ENCODE assay signal across 1 cellular context in the genomic region with DNA sequence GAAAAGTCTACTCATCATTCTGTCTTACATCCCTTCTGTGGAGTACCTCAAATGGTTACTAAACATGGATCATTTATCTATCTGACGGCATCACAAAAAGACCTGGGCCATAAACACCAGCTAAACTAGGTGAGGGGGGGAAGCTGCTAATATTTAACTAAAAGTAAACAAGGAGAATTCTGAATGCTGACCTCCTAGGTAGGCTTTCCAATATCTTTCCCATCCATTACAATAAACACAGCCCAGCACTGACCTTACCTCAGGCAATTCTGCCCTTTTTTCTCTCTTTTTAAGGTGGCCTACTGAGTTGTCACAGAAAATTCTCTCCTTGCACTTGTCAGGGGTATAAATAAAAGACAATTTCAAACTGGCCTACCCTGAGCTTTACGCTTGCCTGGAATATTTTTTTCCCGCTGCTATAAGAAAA.
TF ChIP-seq lines count a peak whose summit lies in the region.

No MANE protein-coding gene starts in this region.

TF ChIP-seq in HepG2, 621 proteins besides CTCF, POLR2A, EP300 and RAD21 (continued from another document and continues in another):
- TF ChIP-seq, protein P1, sequence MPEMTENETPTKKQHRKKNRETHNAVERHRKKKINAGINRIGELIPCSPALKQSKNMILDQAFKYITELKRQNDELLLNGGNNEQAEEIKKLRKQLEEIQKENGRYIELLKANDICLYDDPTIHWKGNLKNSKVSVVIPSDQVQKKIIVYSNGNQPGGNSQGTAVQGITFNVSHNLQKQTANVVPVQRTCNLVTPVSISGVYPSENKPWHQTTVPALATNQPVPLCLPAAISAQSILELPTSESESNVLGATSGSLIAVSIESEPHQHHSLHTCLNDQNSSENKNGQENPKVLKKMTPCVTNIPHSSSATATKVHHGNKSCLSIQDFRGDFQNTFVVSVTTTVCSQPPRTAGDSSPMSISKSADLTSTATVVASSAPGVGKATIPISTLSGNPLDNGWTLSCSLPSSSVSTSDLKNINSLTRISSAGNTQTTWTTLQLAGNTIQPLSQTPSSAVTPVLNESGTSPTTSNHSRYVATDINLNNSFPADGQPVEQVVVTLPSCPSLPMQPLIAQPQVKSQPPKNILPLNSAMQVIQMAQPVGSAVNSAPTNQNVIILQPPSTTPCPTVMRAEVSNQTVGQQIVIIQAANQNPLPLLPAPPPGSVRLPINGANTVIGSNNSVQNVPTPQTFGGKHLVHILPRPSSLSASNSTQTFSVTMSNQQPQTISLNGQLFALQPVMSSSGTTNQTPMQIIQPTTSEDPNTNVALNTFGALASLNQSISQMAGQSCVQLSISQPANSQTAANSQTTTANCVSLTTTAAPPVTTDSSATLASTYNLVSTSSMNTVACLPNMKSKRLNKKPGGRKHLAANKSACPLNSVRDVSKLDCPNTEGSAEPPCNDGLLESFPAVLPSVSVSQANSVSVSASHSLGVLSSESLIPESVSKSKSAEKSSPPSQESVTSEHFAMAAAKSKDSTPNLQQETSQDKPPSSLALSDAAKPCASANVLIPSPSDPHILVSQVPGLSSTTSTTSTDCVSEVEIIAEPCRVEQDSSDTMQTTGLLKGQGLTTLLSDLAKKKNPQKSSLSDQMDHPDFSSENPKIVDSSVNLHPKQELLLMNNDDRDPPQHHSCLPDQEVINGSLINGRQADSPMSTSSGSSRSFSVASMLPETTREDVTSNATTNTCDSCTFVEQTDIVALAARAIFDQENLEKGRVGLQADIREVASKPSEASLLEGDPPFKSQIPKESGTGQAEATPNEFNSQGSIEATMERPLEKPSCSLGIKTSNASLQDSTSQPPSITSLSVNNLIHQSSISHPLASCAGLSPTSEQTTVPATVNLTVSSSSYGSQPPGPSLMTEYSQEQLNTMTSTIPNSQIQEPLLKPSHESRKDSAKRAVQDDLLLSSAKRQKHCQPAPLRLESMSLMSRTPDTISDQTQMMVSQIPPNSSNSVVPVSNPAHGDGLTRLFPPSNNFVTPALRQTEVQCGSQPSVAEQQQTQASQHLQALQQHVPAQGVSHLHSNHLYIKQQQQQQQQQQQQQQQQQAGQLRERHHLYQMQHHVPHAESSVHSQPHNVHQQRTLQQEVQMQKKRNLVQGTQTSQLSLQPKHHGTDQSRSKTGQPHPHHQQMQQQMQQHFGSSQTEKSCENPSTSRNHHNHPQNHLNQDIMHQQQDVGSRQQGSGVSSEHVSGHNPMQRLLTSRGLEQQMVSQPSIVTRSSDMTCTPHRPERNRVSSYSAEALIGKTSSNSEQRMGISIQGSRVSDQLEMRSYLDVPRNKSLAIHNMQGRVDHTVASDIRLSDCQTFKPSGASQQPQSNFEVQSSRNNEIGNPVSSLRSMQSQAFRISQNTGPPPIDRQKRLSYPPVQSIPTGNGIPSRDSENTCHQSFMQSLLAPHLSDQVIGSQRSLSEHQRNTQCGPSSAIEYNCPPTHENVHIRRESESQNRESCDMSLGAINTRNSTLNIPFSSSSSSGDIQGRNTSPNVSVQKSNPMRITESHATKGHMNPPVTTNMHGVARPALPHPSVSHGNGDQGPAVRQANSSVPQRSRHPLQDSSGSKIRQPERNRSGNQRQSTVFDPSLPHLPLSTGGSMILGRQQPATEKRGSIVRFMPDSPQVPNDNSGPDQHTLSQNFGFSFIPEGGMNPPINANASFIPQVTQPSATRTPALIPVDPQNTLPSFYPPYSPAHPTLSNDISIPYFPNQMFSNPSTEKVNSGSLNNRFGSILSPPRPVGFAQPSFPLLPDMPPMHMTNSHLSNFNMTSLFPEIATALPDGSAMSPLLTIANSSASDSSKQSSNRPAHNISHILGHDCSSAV (CRISPR knock-in tag; IDR thresholded peaks at IDR 0.05; ENCODE audit: borderline replicate concordance): no peak
- TF ChIP-seq, protein P2, sequence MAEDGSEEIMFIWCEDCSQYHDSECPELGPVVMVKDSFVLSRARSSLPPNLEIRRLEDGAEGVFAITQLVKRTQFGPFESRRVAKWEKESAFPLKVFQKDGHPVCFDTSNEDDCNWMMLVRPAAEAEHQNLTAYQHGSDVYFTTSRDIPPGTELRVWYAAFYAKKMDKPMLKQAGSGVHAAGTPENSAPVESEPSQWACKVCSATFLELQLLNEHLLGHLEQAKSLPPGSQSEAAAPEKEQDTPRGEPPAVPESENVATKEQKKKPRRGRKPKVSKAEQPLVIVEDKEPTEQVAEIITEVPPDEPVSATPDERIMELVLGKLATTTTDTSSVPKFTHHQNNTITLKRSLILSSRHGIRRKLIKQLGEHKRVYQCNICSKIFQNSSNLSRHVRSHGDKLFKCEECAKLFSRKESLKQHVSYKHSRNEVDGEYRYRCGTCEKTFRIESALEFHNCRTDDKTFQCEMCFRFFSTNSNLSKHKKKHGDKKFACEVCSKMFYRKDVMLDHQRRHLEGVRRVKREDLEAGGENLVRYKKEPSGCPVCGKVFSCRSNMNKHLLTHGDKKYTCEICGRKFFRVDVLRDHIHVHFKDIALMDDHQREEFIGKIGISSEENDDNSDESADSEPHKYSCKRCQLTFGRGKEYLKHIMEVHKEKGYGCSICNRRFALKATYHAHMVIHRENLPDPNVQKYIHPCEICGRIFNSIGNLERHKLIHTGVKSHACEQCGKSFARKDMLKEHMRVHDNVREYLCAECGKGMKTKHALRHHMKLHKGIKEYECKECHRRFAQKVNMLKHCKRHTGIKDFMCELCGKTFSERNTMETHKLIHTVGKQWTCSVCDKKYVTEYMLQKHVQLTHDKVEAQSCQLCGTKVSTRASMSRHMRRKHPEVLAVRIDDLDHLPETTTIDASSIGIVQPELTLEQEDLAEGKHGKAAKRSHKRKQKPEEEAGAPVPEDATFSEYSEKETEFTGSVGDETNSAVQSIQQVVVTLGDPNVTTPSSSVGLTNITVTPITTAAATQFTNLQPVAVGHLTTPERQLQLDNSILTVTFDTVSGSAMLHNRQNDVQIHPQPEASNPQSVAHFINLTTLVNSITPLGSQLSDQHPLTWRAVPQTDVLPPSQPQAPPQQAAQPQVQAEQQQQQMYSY (CRISPR knock-in tag; IDR thresholded peaks at IDR 0.05): no peak
- TF ChIP-seq KDM6A (CRISPR knock-in tag; IDR thresholded peaks at IDR 0.05; ENCODE audit: low read depth) (peak; percentile 75), MED1 (CRISPR knock-in tag; IDR thresholded peaks at IDR 0.05) (peak; percentile 6; the same call in 1 of the 2 replicates), ZNF562 (CRISPR knock-in tag; IDR thresholded peaks at IDR 0.05; ENCODE audit: borderline replicate concordance) (no peak), GTF2F1 (IDR thresholded peaks at IDR 0.05; ENCODE audit: low read length) (no peak), HHEX (CRISPR knock-in tag; IDR thresholded peaks at IDR 0.05) (no peak), TCF7L2 (IDR thresholded peaks at IDR 0.05; ENCODE audit: low read depth, low read length) (no peak), PLRG1 (conservative IDR thresholded peaks at IDR 0.05) (no peak), ZNF761 (CRISPR knock-in tag; conservative IDR thresholded peaks at IDR 0.05) (no peak), CREM (IDR thresholded peaks at IDR 0.05) (peak; percentile 46), CREM (CRISPR knock-in tag; IDR thresholded peaks at IDR 0.05) (no peak), SAP130 (CRISPR knock-in tag; IDR thresholded peaks at IDR 0.05; ENCODE audit: low read depth) (peak; percentile 13; the same call in 1 of the 2 replicates), REL (CRISPR knock-in tag; conservative IDR thresholded peaks at IDR 0.05) (no peak), POGZ (CRISPR knock-in tag; IDR thresholded peaks at IDR 0.05) (no peak), MXD4 (CRISPR knock-in tag; IDR thresholded peaks at IDR 0.05) (0 out of 2 replicates have a peak, but pooled peaks have one; percentile 29), RFX1 (IDR thresholded peaks at IDR 0.05) (no peak), ATF7 (IDR thresholded peaks at IDR 0.05) (no peak), ATF7 (CRISPR knock-in tag; IDR thresholded peaks at IDR 0.05) (no peak), ZFX (CRISPR knock-in tag; IDR thresholded peaks at IDR 0.05; ENCODE audit: low read depth) (0 out of 2 replicates have a peak, but pooled peaks have one; percentile 9), CC2D1A (CRISPR knock-in tag; IDR thresholded peaks at IDR 0.05) (no peak), ZNF550 (CRISPR knock-in tag; IDR thresholded peaks at IDR 0.05; ENCODE audit: borderline replicate concordance) (no peak), SNRNP70 (IDR thresholded peaks at IDR 0.05; ENCODE audit: low read depth, low read length) (no peak), HOXD1 (CRISPR knock-in tag; IDR thresholded peaks at IDR 0.05) (no peak), TMF1 (CRISPR knock-in tag; IDR thresholded peaks at IDR 0.05; ENCODE audit: low read depth) (no peak), PHF20 (CRISPR knock-in tag; IDR thresholded peaks at IDR 0.05) (no peak), ZZZ3 (CRISPR knock-in tag; IDR thresholded peaks at IDR 0.05; ENCODE audit: borderline replicate concordance) (no peak)
- TF ChIP-seq, protein P3, sequence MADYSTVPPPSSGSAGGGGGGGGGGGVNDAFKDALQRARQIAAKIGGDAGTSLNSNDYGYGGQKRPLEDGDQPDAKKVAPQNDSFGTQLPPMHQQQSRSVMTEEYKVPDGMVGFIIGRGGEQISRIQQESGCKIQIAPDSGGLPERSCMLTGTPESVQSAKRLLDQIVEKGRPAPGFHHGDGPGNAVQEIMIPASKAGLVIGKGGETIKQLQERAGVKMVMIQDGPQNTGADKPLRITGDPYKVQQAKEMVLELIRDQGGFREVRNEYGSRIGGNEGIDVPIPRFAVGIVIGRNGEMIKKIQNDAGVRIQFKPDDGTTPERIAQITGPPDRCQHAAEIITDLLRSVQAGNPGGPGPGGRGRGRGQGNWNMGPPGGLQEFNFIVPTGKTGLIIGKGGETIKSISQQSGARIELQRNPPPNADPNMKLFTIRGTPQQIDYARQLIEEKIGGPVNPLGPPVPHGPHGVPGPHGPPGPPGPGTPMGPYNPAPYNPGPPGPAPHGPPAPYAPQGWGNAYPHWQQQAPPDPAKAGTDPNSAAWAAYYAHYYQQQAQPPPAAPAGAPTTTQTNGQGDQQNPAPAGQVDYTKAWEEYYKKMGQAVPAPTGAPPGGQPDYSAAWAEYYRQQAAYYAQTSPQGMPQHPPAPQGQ (CRISPR knock-in tag; IDR thresholded peaks at IDR 0.05; ENCODE audit: borderline replicate concordance): no peak
- TF ChIP-seq, protein P4, sequence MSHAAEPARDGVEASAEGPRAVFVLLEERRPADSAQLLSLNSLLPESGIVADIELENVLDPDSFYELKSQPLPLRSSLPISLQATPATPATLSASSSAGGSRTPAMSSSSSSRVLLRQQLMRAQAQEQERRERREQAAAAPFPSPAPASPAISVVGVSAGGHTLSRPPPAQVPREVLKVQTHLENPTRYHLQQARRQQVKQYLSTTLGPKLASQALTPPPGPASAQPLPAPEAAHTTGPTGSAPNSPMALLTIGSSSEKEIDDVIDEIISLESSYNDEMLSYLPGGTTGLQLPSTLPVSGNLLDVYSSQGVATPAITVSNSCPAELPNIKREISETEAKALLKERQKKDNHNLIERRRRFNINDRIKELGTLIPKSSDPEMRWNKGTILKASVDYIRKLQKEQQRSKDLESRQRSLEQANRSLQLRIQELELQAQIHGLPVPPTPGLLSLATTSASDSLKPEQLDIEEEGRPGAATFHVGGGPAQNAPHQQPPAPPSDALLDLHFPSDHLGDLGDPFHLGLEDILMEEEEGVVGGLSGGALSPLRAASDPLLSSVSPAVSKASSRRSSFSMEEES (CRISPR knock-in tag; IDR thresholded peaks at IDR 0.05): no peak
- TF ChIP-seq, protein P5, sequence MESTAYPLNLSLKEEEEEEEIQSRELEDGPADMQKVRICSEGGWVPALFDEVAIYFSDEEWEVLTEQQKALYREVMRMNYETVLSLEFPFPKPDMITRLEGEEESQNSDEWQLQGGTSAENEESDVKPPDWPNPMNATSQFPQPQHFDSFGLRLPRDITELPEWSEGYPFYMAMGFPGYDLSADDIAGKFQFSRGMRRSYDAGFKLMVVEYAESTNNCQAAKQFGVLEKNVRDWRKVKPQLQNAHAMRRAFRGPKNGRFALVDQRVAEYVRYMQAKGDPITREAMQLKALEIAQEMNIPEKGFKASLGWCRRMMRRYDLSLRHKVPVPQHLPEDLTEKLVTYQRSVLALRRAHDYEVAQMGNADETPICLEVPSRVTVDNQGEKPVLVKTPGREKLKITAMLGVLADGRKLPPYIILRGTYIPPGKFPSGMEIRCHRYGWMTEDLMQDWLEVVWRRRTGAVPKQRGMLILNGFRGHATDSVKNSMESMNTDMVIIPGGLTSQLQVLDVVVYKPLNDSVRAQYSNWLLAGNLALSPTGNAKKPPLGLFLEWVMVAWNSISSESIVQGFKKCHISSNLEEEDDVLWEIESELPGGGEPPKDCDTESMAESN (CRISPR knock-in tag; conservative IDR thresholded peaks at IDR 0.05): no peak
- TF ChIP-seq, protein P6, sequence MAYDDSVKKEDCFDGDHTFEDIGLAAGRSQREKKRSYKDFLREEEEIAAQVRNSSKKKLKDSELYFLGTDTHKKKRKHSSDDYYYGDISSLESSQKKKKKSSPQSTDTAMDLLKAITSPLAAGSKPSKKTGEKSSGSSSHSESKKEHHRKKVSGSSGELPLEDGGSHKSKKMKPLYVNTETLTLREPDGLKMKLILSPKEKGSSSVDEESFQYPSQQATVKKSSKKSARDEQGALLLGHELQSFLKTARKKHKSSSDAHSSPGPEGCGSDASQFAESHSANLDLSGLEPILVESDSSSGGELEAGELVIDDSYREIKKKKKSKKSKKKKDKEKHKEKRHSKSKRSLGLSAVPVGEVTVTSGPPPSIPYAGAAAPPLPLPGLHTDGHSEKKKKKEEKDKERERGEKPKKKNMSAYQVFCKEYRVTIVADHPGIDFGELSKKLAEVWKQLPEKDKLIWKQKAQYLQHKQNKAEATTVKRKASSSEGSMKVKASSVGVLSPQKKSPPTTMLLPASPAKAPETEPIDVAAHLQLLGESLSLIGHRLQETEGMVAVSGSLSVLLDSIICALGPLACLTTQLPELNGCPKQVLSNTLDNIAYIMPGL (CRISPR knock-in tag; IDR thresholded peaks at IDR 0.05; ENCODE audit: borderline replicate concordance in 1 of 2, low read depth in 1 of 2): no peak
- TF ChIP-seq, protein P7, sequence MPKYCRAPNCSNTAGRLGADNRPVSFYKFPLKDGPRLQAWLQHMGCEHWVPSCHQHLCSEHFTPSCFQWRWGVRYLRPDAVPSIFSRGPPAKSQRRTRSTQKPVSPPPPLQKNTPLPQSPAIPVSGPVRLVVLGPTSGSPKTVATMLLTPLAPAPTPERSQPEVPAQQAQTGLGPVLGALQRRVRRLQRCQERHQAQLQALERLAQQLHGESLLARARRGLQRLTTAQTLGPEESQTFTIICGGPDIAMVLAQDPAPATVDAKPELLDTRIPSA (CRISPR knock-in tag; IDR thresholded peaks at IDR 0.05; ENCODE audit: borderline replicate concordance): no peak
- TF ChIP-seq, protein P8, sequence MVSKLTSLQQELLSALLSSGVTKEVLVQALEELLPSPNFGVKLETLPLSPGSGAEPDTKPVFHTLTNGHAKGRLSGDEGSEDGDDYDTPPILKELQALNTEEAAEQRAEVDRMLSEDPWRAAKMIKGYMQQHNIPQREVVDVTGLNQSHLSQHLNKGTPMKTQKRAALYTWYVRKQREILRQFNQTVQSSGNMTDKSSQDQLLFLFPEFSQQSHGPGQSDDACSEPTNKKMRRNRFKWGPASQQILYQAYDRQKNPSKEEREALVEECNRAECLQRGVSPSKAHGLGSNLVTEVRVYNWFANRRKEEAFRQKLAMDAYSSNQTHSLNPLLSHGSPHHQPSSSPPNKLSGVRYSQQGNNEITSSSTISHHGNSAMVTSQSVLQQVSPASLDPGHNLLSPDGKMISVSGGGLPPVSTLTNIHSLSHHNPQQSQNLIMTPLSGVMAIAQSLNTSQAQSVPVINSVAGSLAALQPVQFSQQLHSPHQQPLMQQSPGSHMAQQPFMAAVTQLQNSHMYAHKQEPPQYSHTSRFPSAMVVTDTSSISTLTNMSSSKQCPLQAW (CRISPR knock-in tag; IDR thresholded peaks at IDR 0.05): peak; percentile 93
- TF ChIP-seq, protein P9, sequence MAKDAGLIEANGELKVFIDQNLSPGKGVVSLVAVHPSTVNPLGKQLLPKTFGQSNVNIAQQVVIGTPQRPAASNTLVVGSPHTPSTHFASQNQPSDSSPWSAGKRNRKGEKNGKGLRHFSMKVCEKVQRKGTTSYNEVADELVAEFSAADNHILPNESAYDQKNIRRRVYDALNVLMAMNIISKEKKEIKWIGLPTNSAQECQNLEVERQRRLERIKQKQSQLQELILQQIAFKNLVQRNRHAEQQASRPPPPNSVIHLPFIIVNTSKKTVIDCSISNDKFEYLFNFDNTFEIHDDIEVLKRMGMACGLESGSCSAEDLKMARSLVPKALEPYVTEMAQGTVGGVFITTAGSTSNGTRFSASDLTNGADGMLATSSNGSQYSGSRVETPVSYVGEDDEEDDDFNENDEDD (CRISPR knock-in tag; IDR thresholded peaks at IDR 0.05; ENCODE audit: borderline replicate concordance): no peak
